7 cellular contexts compared by ENCODE assay signal in genomic region chr10:46555713-46556514, GRCh38. TPM values are rescaled to one million over a fixed set of nuclear protein-coding genes. Genes with fewer than 3 reads are reported as not detected.
DNase-seq lines count a peak whose midpoint lies in the region; ATAC-seq and TF ChIP-seq lines count a peak whose summit lies in the region.

No MANE protein-coding gene starts in this region.

- DNase-seq in NCI-H510A treated with DMSO at 0.1 percent for 48 hours (lab: John Stamatoyannopoulos, UW) (peak; percentile 62), cerebellum (ENCODE audit: low spot score) (peak; percentile 67), right lobe of liver (peak; percentile 30 to 63 (median 58)), suprapubic skin (ENCODE audit: low spot score in 2 of 2) (peak; percentile 78 to 83), GM20000 (ENCODE audit: low spot score) (no peak)
- no peak for DNase-seq in central memory CD4-positive, alpha-beta T cell

- H3K9me3 ChIP-seq in right lobe of liver (no peaks in the 10 kb centered on the region), suprapubic skin (no peaks in the 10 kb centered on the region)

- ATAC-seq in right lobe of liver (peak in 1 of 4 donors; percentile 1), GM21786 (IDR thresholded peaks at IDR 0.05; ENCODE audit: unreplicated experiment) (no peak)

- H3K36me3 ChIP-seq in right lobe of liver: no peaks in the 10 kb centered on the region
- no peaks in the 10 kb centered on the region for H3K36me3 ChIP-seq in suprapubic skin

- intact Hi-C loops in right lobe of liver (cut with DNase I): no loop called here

- no peak for TF ChIP-seq EP300 in suprapubic skin (IDR thresholded peaks at IDR 0.05)

- TF ChIP-seq POLR2A in right lobe of liver (IDR thresholded peaks at IDR 0.05) (no peak), suprapubic skin (IDR thresholded peaks at IDR 0.05) (no peak)

- H3K27me3 ChIP-seq in right lobe of liver: peaks cover 7 to 17% of the 10 kb centered on the region in 2 donors
- peaks cover 62% of the 10 kb centered on the region for H3K27me3 ChIP-seq in suprapubic skin

- H3K4me3 ChIP-seq in right lobe of liver (peak overlapping the region in 2 of 3 donors; percentile 32 to 39), suprapubic skin (peak overlapping the region; percentile 63)

- no peak for TF ChIP-seq CTCF in right lobe of liver (IDR thresholded peaks at IDR 0.05)
- no peak for TF ChIP-seq CTCF in suprapubic skin (IDR thresholded peaks at IDR 0.05)
- TF ChIP-seq CTCF in GM20000 (IDR thresholded peaks at IDR 0.05; ENCODE audit: extremely low read depth, missing control alignments): no peak

- 43% methylated on average over 37 of the region's 47 CpGs for WGBS in right lobe of liver (ENCODE audit: insufficient coverage, low coverage, low lambda C conversion rate, missing lambda C conversion rate)
- 16% methylated on average over 46 of the region's 47 CpGs for WGBS in suprapubic skin

- H3K4me1 ChIP-seq in right lobe of liver (peaks cover 0 to 10% (median 0%) of the 10 kb centered on the region in 4 donors), suprapubic skin (peaks cover 19% of the 10 kb centered on the region)

- H3K27ac ChIP-seq in right lobe of liver (no peak overlapping the region), suprapubic skin (peak overlapping the region; percentile 20)

RNA-seq across cellular contexts. Expression of gene GPRIN2, which starts 0.5 kb away (rescaled TPM):
- 32.0 TPM for total RNA-seq in cerebellum
- total RNA-seq in right lobe of liver: under 1 TPM; 0.19 to 0.84 (median 0.32) TPM
- total RNA-seq in suprapubic skin: 10 to 100 TPM; 32.8 to 61.2 (median 40.4) TPM

RNA-seq across cellular contexts. Expression of gene SYT15, which starts 23.0 kb away (rescaled TPM):
- total RNA-seq in cerebellum: 1.8 TPM
- 1 to 10 TPM in 2 of 6 experiments, under 1 TPM in 4; 0.43 to 1.3 (median 0.82) TPM for total RNA-seq in right lobe of liver
- 1 to 10 TPM in 3 of 4 donors, under 1 TPM in 1; 0.26 to 4.0 (median 2.6) TPM for total RNA-seq in suprapubic skin

Comparison
In these comparisons a context has a peak if more than half of its experiments do, and no peak if none do; other contexts are left out.
1. DNase-seq: peak in NCI-H510A treated with DMSO at 0.1 percent for 48 hours (single experiment), cerebellum (single experiment), right lobe of liver (3 of 3) and suprapubic skin (2 of 2); none in central memory CD4-positive, alpha-beta T cell (single experiment) and GM20000 (single experiment).
2. RNA of gene GPRIN2, which starts 0.5 kb away (total RNA-seq): 32.8 to 61.2 TPM in suprapubic skin and 32.0 TPM in cerebellum (single experiment); 0.19 to 0.84 TPM in right lobe of liver; every median in the first group is over 10 times any median in the second.